Comparison of ENCODE assay signal across 15 cellular contexts in the genomic region with DNA sequence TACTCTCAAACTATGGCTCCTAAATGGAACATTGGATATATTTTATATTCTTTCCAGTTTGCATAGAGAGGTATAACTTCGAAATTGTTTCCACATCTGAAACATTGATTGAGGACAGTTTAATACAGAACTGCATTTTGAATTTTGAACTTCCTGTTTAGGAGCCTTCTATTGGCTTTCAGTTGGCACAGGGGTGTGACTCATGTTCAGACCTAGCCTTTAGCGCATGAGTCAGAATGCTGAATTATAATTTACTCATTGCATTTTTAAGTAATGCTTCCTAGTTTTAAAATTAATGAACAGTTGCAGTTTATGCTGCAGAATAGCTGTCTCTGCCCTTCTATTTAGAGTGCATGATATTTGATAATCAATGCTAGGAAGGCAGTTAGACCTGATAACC.
"Had no signal": no experiment of that assay in that cellular context is flagged by ENCODE, and none has a peak within 500 bp of the region (broad histone marks: within the 10 kb centered on the region; RNA-seq: fewer than 3 reads in every experiment).

No MANE protein-coding gene starts in this region.

- H3K36me3 ChIP-seq: brain microvascular endothelial cell, heart left ventricle had no signal

- DNase-seq: activated CD4-positive, alpha-beta T cell treated with anti-CD3 and anti-CD28 coated beads, Interleukin-2, amount 50 U/mL, for 4 hours; activated CD4-positive, CD25-positive, alpha-beta regulatory T cell treated with anti-CD3 and anti-CD28 coated beads, Interleukin-2, amount 50 U/mL, for 72 hours; activated effector memory CD4-positive, alpha-beta T cell treated with Interleukin-2 at 50 U/mL for 16 hours; activated T-cell treated with anti-CD3 and anti-CD28 coated beads, Interleukin-2, amount 50 U/mL, for 1 hour; brain microvascular endothelial cell; heart left ventricle; islet precursor cell; left ventricle myocardium superior; psoas muscle; stimulated activated CD4-positive, alpha-beta T cell treated with anti-CD3 and anti-CD28 coated beads, Interleukin-2, amount 100 ng/mL, for 24 hours; stimulated activated naive B cell treated with anti-CD40 and anti-IgM and Interleukin-4, amounts not matched to agents 10 μg/mL and 1 μg/mL and 100 μg/mL, for 72 hours; substantia nigra; trophoblast cell had no signal

- ATAC-seq: esophagus mucosa; heart left ventricle; left ventricle myocardium superior; psoas muscle; sciatic nerve; stimulated activated naive B cell treated with anti-CD40 and anti-IgM and Interleukin-4, amounts not matched to agents 10 μg/mL and 1 μg/mL and 100 μg/mL, for 72 hours had no signal

- H3K4me3 ChIP-seq: heart left ventricle, psoas muscle had no signal

- H3K27me3 ChIP-seq: brain microvascular endothelial cell, heart left ventricle had no signal
